20 cellular contexts compared by ENCODE assay signal in the genomic region with DNA sequence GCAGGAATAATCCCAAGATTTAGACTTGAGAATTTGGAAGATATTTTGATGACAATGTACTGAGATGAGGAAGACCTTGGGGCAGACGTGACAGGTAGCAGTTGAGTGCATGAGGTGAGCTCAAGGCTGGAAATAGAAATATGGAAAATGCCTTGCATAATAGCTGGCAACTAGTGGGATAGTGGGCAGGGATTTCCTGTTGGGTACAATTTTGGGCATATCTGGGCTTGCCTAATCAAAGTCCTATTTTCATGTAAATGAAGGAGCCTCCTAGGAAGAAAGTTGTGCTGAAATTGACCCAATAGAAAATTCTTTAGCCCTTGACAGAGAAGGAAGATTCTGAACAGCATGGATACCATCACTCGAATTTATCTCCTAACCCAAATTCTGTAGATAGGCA.
"Had no signal": no experiment of that assay in that cellular context is flagged by ENCODE, and none has a peak within 500 bp of the region (broad histone marks: within the 10 kb centered on the region; RNA-seq: fewer than 3 reads in every experiment).

No MANE protein-coding gene starts in this region.

- H3K27ac Mint-ChIP-seq: nephron progenitor cell; stimulated activated memory B cell treated with anti-CD40 and anti-IgM and Interleukin-4, amounts not matched to agents 10 μg/mL and 1 μg/mL and 100 μg/mL, for 72 hours; stimulated activated naive CD8-positive, alpha-beta T cell treated with anti-CD3 and anti-CD28 coated beads, Interleukin-15, amount 100 ng/mL, for 72 hours had no signal

- H3K4me1 ChIP-seq: psoas muscle, right lobe of liver, testis, transverse colon had no signal

- H3K9me3 Mint-ChIP-seq: naive thymus-derived CD4-positive, alpha-beta T cell; nephron progenitor cell; stimulated activated memory B cell treated with anti-CD40 and anti-IgM and Interleukin-4, amounts not matched to agents 10 μg/mL and 1 μg/mL and 100 μg/mL, for 72 hours; stimulated activated naive CD8-positive, alpha-beta T cell treated with anti-CD3 and anti-CD28 coated beads, Interleukin-15, amount 100 ng/mL, for 72 hours had no signal

- H3K36me3 Mint-ChIP-seq: naive thymus-derived CD4-positive, alpha-beta T cell; stimulated activated memory B cell treated with anti-CD40 and anti-IgM and Interleukin-4, amounts not matched to agents 10 μg/mL and 1 μg/mL and 100 μg/mL, for 72 hours had no signal

- H3K27me3 Mint-ChIP-seq: stimulated activated memory B cell treated with anti-CD40 and anti-IgM and Interleukin-4, amounts not matched to agents 10 μg/mL and 1 μg/mL and 100 μg/mL, for 72 hours had no signal

- H3K4me3 Mint-ChIP-seq: naive thymus-derived CD4-positive, alpha-beta T cell; nephron progenitor cell; stimulated activated memory B cell treated with anti-CD40 and anti-IgM and Interleukin-4, amounts not matched to agents 10 μg/mL and 1 μg/mL and 100 μg/mL, for 72 hours; stimulated activated naive CD8-positive, alpha-beta T cell treated with anti-CD3 and anti-CD28 coated beads, Interleukin-15, amount 100 ng/mL, for 72 hours had no signal

- H3K4me3 ChIP-seq: heart left ventricle, psoas muscle, right lobe of liver, spleen, testis, transverse colon had no signal

- ATAC-seq: heart left ventricle; naive thymus-derived CD4-positive, alpha-beta T cell; psoas muscle; right lobe of liver; stimulated activated memory B cell treated with anti-CD40 and anti-IgM and Interleukin-4, amounts not matched to agents 10 μg/mL and 1 μg/mL and 100 μg/mL, for 72 hours; stimulated activated naive CD8-positive, alpha-beta T cell treated with anti-CD3 and anti-CD28 coated beads, Interleukin-15, amount 100 ng/mL, for 72 hours had no signal

- H3K36me3 ChIP-seq: heart left ventricle, right lobe of liver, spleen, transverse colon had no signal

- FAIRE-seq: colon had no signal

- H3K9me3 ChIP-seq: heart left ventricle, psoas muscle, right lobe of liver, spleen, testis, transverse colon had no signal

- H3K27me3 ChIP-seq: heart left ventricle, right lobe of liver, spleen, testis, transverse colon had no signal

- H3K27ac ChIP-seq: heart left ventricle, psoas muscle, right lobe of liver, spleen, testis, transverse colon had no signal

- H3K4me1 Mint-ChIP-seq: nephron progenitor cell had no signal

- DNase-seq: dermis blood vessel endothelial cell; erythroblast; foreskin melanocyte; heart left ventricle; hippocampal formation; kidney glomerular epithelial cell; naive thymus-derived CD4-positive, alpha-beta T cell; nephron progenitor cell; psoas muscle; retina; right lobe of liver; spleen; stimulated activated CD4-positive, alpha-beta T cell treated with anti-CD3 and anti-CD28 coated beads, Interleukin-15, amount 100 ng/mL, for 24 hours; stimulated activated CD4-positive, alpha-beta T cell treated with anti-CD3 and anti-CD28 coated beads, Interleukin-1b, Interleukin-23, amount 100 ng/mL, for 48 hours; stimulated activated CD4-positive, alpha-beta T cell treated with anti-CD3 and anti-CD28 coated beads, Interleukin-4, amount 100 ng/mL, for 24 hours; stimulated activated naive CD8-positive, alpha-beta T cell treated with anti-CD3 and anti-CD28 coated beads, Interleukin-15, amount 100 ng/mL, for 72 hours; testis; transverse colon had no signal
